Comparison of ENCODE assay signal across 1 cellular context in genomic region chr1:32991386-32991785, GRCh38.
TF ChIP-seq lines count a peak whose summit lies in the region.

No MANE protein-coding gene starts in this region.

TF ChIP-seq in GM23338, 12 proteins besides CTCF, POLR2A, EP300 and RAD21:
- TF ChIP-seq ZNF114 (CRISPR knock-in tag; IDR thresholded peaks at IDR 0.05) (no peak), CREB1 (CRISPR knock-in tag; IDR thresholded peaks at IDR 0.05; ENCODE audit: low read depth) (no peak), JUNB (IDR thresholded peaks at IDR 0.05; ENCODE audit: unreplicated experiment) (no peak), NANOG (IDR thresholded peaks at IDR 0.05; ENCODE audit: borderline replicate concordance) (no peak), EZH2phosphoT487 (IDR thresholded peaks at IDR 0.05; ENCODE audit: unreplicated experiment) (no peak), REST (IDR thresholded peaks at IDR 0.05; ENCODE audit: unreplicated experiment) (no peak), ETS1 (IDR thresholded peaks at IDR 0.05) (no peak), EZH2 (IDR thresholded peaks at IDR 0.05; ENCODE audit: low read depth, unreplicated experiment) (no peak), ZNF331 (CRISPR knock-in tag; IDR thresholded peaks at IDR 0.05; ENCODE audit: low read depth) (no peak), ZNF462 (CRISPR knock-in tag; IDR thresholded peaks at IDR 0.05) (no peak)
TF ChIP-seq in GM23338: peak in this region for 0.
